Comparison of ENCODE assay signal across 8 cellular contexts in the genomic region with DNA sequence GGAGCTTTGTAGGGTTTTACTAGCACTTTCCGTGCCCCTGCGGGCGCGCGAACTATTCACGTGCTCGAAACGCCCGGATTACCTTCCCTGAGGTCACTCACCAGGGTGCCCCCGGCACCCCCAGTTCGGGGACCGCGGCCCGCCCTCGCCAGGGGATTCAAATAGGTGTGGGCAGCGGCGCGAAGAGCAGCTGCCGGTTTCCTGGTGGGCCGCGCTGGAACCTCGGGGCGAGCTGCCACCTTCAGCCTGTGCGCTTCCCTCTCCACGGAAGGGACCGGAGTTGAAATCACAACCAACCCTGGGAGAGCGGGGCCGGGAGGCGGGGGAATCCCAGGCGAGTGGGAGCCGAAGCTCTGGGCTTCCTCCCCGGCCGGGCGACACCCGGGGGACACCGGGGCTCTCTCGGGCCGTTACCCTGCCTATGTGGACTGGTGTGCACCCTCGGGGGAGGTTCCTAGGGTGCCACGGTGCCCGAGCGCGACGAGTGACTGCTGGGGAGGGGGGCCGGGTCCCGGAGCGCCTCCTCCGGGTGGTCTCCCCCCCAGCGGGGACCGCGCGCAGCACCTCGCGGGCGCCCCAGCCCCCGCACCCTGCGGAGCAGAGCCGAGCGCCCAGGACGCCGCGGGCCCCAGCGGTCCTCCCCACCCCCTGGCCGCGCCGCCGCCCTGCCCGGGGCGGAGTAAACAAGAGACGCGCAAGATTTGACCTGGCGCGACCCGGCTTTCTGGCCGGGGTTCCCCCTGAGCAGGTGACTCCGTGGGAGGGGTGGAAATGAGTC. TPM values are rescaled to one million over a fixed set of nuclear protein-coding genes. Genes with fewer than 3 reads are reported as not detected.
DNase-seq lines count a peak whose midpoint lies in the region; ATAC-seq, FAIRE-seq and TF ChIP-seq lines count a peak whose summit lies in the region.

No MANE protein-coding gene starts in this region.

- peaks cover 15% of the 10 kb centered on the region for H3K27me3 Mint-ChIP-seq in activated T-helper 2 cell treated with anti-CD3 and anti-CD28 coated beads, Interferon-gamma antibody, Interleukin-2, Interleukin-4, amounts not matched to agents 10 μg/mL and 5 μg/mL and 100 μg/mL, durations not matched to agents 14 hours and 24 hours and 36 hours (ENCODE audit: low read depth)
- peaks cover 4% of the 10 kb centered on the region for H3K27me3 Mint-ChIP-seq in nephron progenitor cell (ENCODE audit: low read depth, poor library complexity)

- H3K4me3 ChIP-seq in fibroblast of pulmonary artery (replicated peaks; ENCODE audit: low read depth, low read length) (peak overlapping the region; percentile 97), stomach smooth muscle (ENCODE audit: low read length in 2 of 2) (peak overlapping the region; percentile 92 to 96)

- peaks cover 3% of the 10 kb centered on the region for H3K36me3 Mint-ChIP-seq in activated T-helper 2 cell treated with anti-CD3 and anti-CD28 coated beads, Interferon-gamma antibody, Interleukin-2, Interleukin-4, amounts not matched to agents 10 μg/mL and 5 μg/mL and 100 μg/mL, durations not matched to agents 14 hours and 24 hours and 36 hours (ENCODE audit: low read depth)
- H3K36me3 Mint-ChIP-seq in nephron progenitor cell (ENCODE audit: low read depth), result no peaks in the 10 kb centered on the region

- no peaks in the 10 kb centered on the region for H3K36me3 ChIP-seq in stomach smooth muscle (ENCODE audit: control insufficient read depth in 2 of 2, insufficient read depth in 2 of 2, low read length in 2 of 2)

- no peaks in the 10 kb centered on the region for H3K9me3 ChIP-seq in stomach smooth muscle (ENCODE audit: control insufficient read depth in 2 of 2, low read length in 2 of 2)

- no peaks in the 10 kb centered on the region for H3K9me3 Mint-ChIP-seq in activated T-helper 2 cell treated with anti-CD3 and anti-CD28 coated beads, Interferon-gamma antibody, Interleukin-2, Interleukin-4, amounts not matched to agents 10 μg/mL and 5 μg/mL and 100 μg/mL, durations not matched to agents 14 hours and 24 hours and 36 hours
- no peaks in the 10 kb centered on the region for H3K9me3 Mint-ChIP-seq in nephron progenitor cell

- H3K4me3 Mint-ChIP-seq in activated T-helper 2 cell treated with anti-CD3 and anti-CD28 coated beads, Interferon-gamma antibody, Interleukin-2, Interleukin-4, amounts not matched to agents 10 μg/mL and 5 μg/mL and 100 μg/mL, durations not matched to agents 14 hours and 24 hours and 36 hours (ENCODE audit: low read depth), result peak overlapping the region; percentile 85
- H3K4me3 Mint-ChIP-seq in nephron progenitor cell, result peak overlapping the region; percentile 98

- TF ChIP-seq CTCF in fibroblast of pulmonary artery (IDR thresholded peaks at IDR 0.05; ENCODE audit: low read length, missing control alignments), result no peak
- TF ChIP-seq CTCF in nephron progenitor cell (IDR thresholded peaks at IDR 0.05), result no peak

- intact Hi-C loops in activated T-helper 2 cell treated with anti-CD3 and anti-CD28 coated beads, Interferon-gamma antibody, Interleukin-2, Interleukin-4, amounts not matched to agents 10 μg/mL and 5 μg/mL and 100 μg/mL, durations not matched to agents 14 hours and 24 hours and 36 hours (cut with micrococcal nuclease), result loop anchor here (1.0 to 10.0 kb wide), 5 partner anchors 62 to 858 kb away; no protein-coding TSS in a partner anchor

- ATAC-seq in GM18858 (IDR thresholded peaks at IDR 0.05; ENCODE audit: unreplicated experiment), result peak; percentile 44
- peak; percentile 60 for ATAC-seq in HG03045 (IDR thresholded peaks at IDR 0.05; ENCODE audit: unreplicated experiment)

- DNase-seq in A172 (ENCODE audit: low spot score) (peak; percentile 66), RCC 7860 (ENCODE audit: low spot score) (peak; percentile 63), fibroblast of pulmonary artery (ENCODE audit: low read depth) (peak; percentile 79), nephron progenitor cell (peak; percentile 70)
- peak; percentile 51 for DNase-seq in activated T-helper 2 cell treated with anti-CD3 and anti-CD28 coated beads, Interferon-gamma antibody, Interleukin-2, Interleukin-4, amounts not matched to agents 10 μg/mL and 5 μg/mL and 100 μg/mL, durations not matched to agents 14 hours and 24 hours and 36 hours (ENCODE audit: low spot score)

- FAIRE-seq in RCC 7860 (lab: Jason Lieb, UNC), result no peak

- H3K4me1 ChIP-seq in stomach smooth muscle (ENCODE audit: control insufficient read depth, insufficient read depth, low read length), result peaks cover 7% of the 10 kb centered on the region

- H3K27me3 ChIP-seq in stomach smooth muscle (ENCODE audit: control insufficient read depth in 1 of 2, insufficient read depth in 2 of 2, low read length in 2 of 2), result no peaks in the 10 kb centered on the region

- H3K27ac ChIP-seq in stomach smooth muscle (ENCODE audit: low read length), result peak overlapping the region; percentile 98

- peak overlapping the region; percentile 93 to 98 for H3K9ac ChIP-seq in stomach smooth muscle (ENCODE audit: low read length in 2 of 2)

- H3K27ac Mint-ChIP-seq in activated T-helper 2 cell treated with anti-CD3 and anti-CD28 coated beads, Interferon-gamma antibody, Interleukin-2, Interleukin-4, amounts not matched to agents 10 μg/mL and 5 μg/mL and 100 μg/mL, durations not matched to agents 14 hours and 24 hours and 36 hours, result peak overlapping the region; percentile 88
- peak overlapping the region; percentile 91 for H3K27ac Mint-ChIP-seq in nephron progenitor cell

- peaks cover 32% of the 10 kb centered on the region for H3K4me1 Mint-ChIP-seq in activated T-helper 2 cell treated with anti-CD3 and anti-CD28 coated beads, Interferon-gamma antibody, Interleukin-2, Interleukin-4, amounts not matched to agents 10 μg/mL and 5 μg/mL and 100 μg/mL, durations not matched to agents 14 hours and 24 hours and 36 hours (ENCODE audit: low read depth)
- peaks cover 34% of the 10 kb centered on the region for H3K4me1 Mint-ChIP-seq in nephron progenitor cell

RNA-seq across cellular contexts. Expression of a gene that starts 2.1 kb away (rescaled TPM):
- 3.4 and 5.6 TPM in 2 replicates for total RNA-seq in A172 (2014; rRNA removed; shearing (Covaris generic))
- total RNA-seq in activated T-helper 2 cell treated with anti-CD3 and anti-CD28 coated beads, Interferon-gamma antibody, Interleukin-2, Interleukin-4, amounts not matched to agents 10 μg/mL and 5 μg/mL and 100 μg/mL, durations not matched to agents 14 hours and 24 hours and 36 hours, result 24.3 and 26.1 TPM in 2 replicates

Comparison
In these comparisons a context has a peak if more than half of its experiments do, and no peak if none do; other contexts are left out.
1. Peak in every context shown above with its lines: DNase-seq, ATAC-seq, H3K4me3 ChIP-seq and H3K27ac ChIP-seq.